In the genomic region with DNA sequence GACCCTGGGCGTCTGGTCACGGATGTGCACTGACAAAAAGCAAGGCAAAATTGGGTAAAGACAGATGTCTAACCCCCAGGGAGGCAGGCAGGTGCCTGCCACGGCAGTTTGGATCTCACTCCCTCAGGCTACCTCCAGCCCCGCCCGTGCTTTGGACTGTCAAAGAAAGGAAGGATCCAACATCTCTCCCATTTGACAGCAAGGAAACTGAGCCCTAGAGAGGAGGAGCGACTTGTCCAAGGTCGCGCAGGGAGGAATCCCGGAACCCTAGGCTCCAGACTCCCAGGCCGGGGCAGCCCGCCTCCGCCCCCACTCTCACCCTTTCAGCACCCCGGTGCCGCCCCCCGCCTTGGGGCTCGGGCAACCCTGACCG, we compare ENCODE assay signal across 8 cellular contexts. TPM values are rescaled to one million over a fixed set of nuclear protein-coding genes. Genes with fewer than 3 reads are reported as not detected.
DNase-seq lines count a peak whose midpoint lies in the region; ATAC-seq, FAIRE-seq and TF ChIP-seq lines count a peak whose summit lies in the region.

No MANE protein-coding gene starts in this region.

- FAIRE-seq in GM12878 (lab: Jason Lieb, UNC) (no peak), HepG2 (lab: Jason Lieb, UNC) (no peak)

- H3K9me3 ChIP-seq in SK-N-SH: no peaks in the 10 kb centered on the region
- no peaks in the 10 kb centered on the region for H3K9me3 ChIP-seq in GM12878 (replicated peaks; ENCODE audit: control insufficient read depth, insufficient read depth, low read length)
- no peaks in the 10 kb centered on the region for H3K9me3 ChIP-seq in HepG2 (ENCODE audit: low read length)
- no peaks in the 10 kb centered on the region for H3K9me3 ChIP-seq in tibial nerve

- H3K27ac ChIP-seq in SK-N-SH (ENCODE audit: low read depth in 2 of 2, low read length in 1 of 2) (peak overlapping the region; percentile 93 to 94), GM23338 (ENCODE audit: low read depth) (peak overlapping the region; percentile 90), GM12878 (ENCODE audit: control insufficient read depth, insufficient read depth) (peak overlapping the region; percentile 88), HepG2 (ENCODE audit: extremely low read length, insufficient read depth, low read length) (peak overlapping the region; percentile 100), tibial nerve (peak overlapping the region; percentile 92 to 95 (median 92))

- in situ Hi-C loops in GM12878 (cut with MboI): no loop called here
- in situ Hi-C loops in HepG2 (cut with HindIII; ENCODE audit: extremely low pct_ligation_motif_present, low pct_unique_long_range_greater_than_20kb): no loop called here

- TF ChIP-seq EP300 in SK-N-SH (IDR thresholded peaks at IDR 0.05; ENCODE audit: borderline replicate concordance in 1 of 2, low read depth in 1 of 2, low read length in 1 of 2) (no peak), GM12878 (IDR thresholded peaks at IDR 0.05; ENCODE audit: borderline replicate concordance in 1 of 2, control insufficient read depth in 1 of 2, low read depth in 2 of 2, low read length in 2 of 2) (no peak), HepG2 (IDR thresholded peaks at IDR 0.05; ENCODE audit: low read depth in 2 of 2, low read length in 2 of 2) (no peak), HepG2 (CRISPR knock-in tag; IDR thresholded peaks at IDR 0.05; ENCODE audit: borderline replicate concordance) (no peak), tibial nerve (IDR thresholded peaks at IDR 0.05) (no peak)

- peaks cover 17 to 19% of the 10 kb centered on the region in 2 experiments for H3K36me3 ChIP-seq in SK-N-SH (replicated peaks in 1 of 2; ENCODE audit: control insufficient read depth in 1 of 2, insufficient read depth in 2 of 2, low read length in 1 of 2)
- H3K36me3 ChIP-seq in GM23338 (ENCODE audit: insufficient read depth): no peaks in the 10 kb centered on the region
- H3K36me3 ChIP-seq in GM12878 (ENCODE audit: control insufficient read depth in 2 of 2, insufficient read depth in 2 of 2, low read length in 1 of 2): peaks cover 0 to 4% of the 10 kb centered on the region in 2 experiments; a peak in 1 of 4 replicates
- peaks cover 0 to 7% of the 10 kb centered on the region in 2 experiments; a peak in 1 of 5 replicates for H3K36me3 ChIP-seq in HepG2 (replicated peaks in 1 of 2; ENCODE audit: control insufficient read depth in 1 of 2, insufficient read depth in 2 of 2, low read length in 2 of 2)
- peaks cover 0 to 32% (median 0%) of the 10 kb centered on the region in 3 donors for H3K36me3 ChIP-seq in tibial nerve

- H4K20me1 ChIP-seq in SK-N-SH (ENCODE audit: insufficient read depth): no peaks in the 10 kb centered on the region
- no peaks in the 10 kb centered on the region for H4K20me1 ChIP-seq in GM23338 (replicated peaks; ENCODE audit: insufficient read depth)
- no peaks in the 10 kb centered on the region for H4K20me1 ChIP-seq in GM12878 (ENCODE audit: control insufficient read depth, insufficient read depth)
- no peaks in the 10 kb centered on the region for H4K20me1 ChIP-seq in HepG2 (ENCODE audit: insufficient read depth, low read length)

- peak overlapping the region; percentile 95 for H2AFZ ChIP-seq in SK-N-SH (ENCODE audit: low read depth)
- H2AFZ ChIP-seq in GM23338: peak overlapping the region; percentile 98
- H2AFZ ChIP-seq in GM12878 (ENCODE audit: control insufficient read depth, low read depth, low read length): peak overlapping the region; percentile 76
- peak overlapping the region; percentile 56 for H2AFZ ChIP-seq in HepG2 (ENCODE audit: low read length)

- no TSS peak for BruUV-seq in GM12878 (replicated peaks; lab: Mats Ljungman, UMichigan)
- TSS peak; percentile 72 for BruUV-seq in HepG2 (replicated peaks; lab: Mats Ljungman, UMichigan)

- 0% methylated on average over 8 of the region's 17 CpGs for WGBS in SK-N-SH (ENCODE audit: low lambda C conversion rate)
- WGBS in GM12878 (ENCODE audit: insufficient coverage, insufficient replicate concordance, low lambda C conversion rate, missing lambda C conversion rate): 2% methylated on average over 17 of the region's 17 CpGs
- 3% methylated on average over 5 of the region's 17 CpGs for WGBS in HepG2 (ENCODE audit: low lambda C conversion rate)
- 0 to 2% methylated on average over 7 to 9 of the region's 17 CpGs for WGBS in tibial nerve, 2 donors

- TF ChIP-seq POLR2A in GM12878 (IDR thresholded peaks at IDR 0.05; ENCODE audit: low read depth, low read length) (no peak), HepG2 (IDR thresholded peaks at IDR 0.05; ENCODE audit: insufficient read depth in 1 of 2, low read depth in 2 of 2, low read length in 2 of 2) (no peak), tibial nerve (IDR thresholded peaks at IDR 0.05) (no peak)

- RAD21 ChIA-PET in GM12878 (lab: Charles Lee; ENCODE audit: unreplicated experiment): interaction anchor here (1.7 kb wide), 1 partner anchor 63 kb away, joined by 4 read pairs; no protein-coding TSS in a partner anchor

- H3K36me3 Mint-ChIP-seq in GM23338 (ENCODE audit: low read depth): 0 out of 3 replicates have a peak, but pooled peaks cover 2% of the 10 kb centered on the region

- CTCF ChIA-PET in SK-N-SH (lab: Yijun Ruan, JAX) (no interaction called here), GM12878 (lab: Yijun Ruan, JAX) (interaction anchor here (0.8 to 1.5 kb wide), 2 partner anchors 78 to 87 kb away, joined by 3 to 5 read pairs; a partner anchor contains a TSS), HepG2 (lab: Yijun Ruan, JAX; ENCODE audit: low intra/inter-chr PET ratio, low total read pairs) (no interaction called here)

- H3K4me1 ChIP-seq in SK-N-SH (ENCODE audit: control insufficient read depth in 1 of 2, insufficient read depth in 2 of 2, low read depth in 1 of 2, low read length in 1 of 2) (peaks cover 6 to 9% of the 10 kb centered on the region in 2 experiments; a peak in 2 of 4 replicates), GM23338 (ENCODE audit: insufficient read depth) (peaks cover 15% of the 10 kb centered on the region), GM12878 (ENCODE audit: control insufficient read depth, insufficient read depth, low read length) (no peaks in the 10 kb centered on the region), HepG2 (ENCODE audit: insufficient read depth, low read length) (peaks cover 19% of the 10 kb centered on the region), tibial nerve (peaks cover 0 to 28% (median 8%) of the 10 kb centered on the region in 4 donors)

- H3K27me3 Mint-ChIP-seq in GM23338 (ENCODE audit: insufficient read depth, low read depth, poor library complexity): no peaks in the 10 kb centered on the region

- H3K4me1 Mint-ChIP-seq in GM23338: peaks cover 12% of the 10 kb centered on the region

- H3K4me2 ChIP-seq in SK-N-SH (peak overlapping the region; percentile 81), GM23338 (peak overlapping the region; percentile 89), GM12878 (ENCODE audit: control insufficient read depth, insufficient read depth) (peak overlapping the region; percentile 84), HepG2 (ENCODE audit: low read depth, low read length) (peak overlapping the region; percentile 86)

- peak overlapping the region; percentile 85 for H3K4me3 Mint-ChIP-seq in GM23338

- TF ChIP-seq CTCF in SK-N-SH (IDR thresholded peaks at IDR 0.05) (no peak), GM23338 (conservative IDR thresholded peaks at IDR 0.05; ENCODE audit: low read depth in 2 of 2) (no peak), GM12878 (IDR thresholded peaks at IDR 0.05 in 2 of 3, conservative IDR thresholded peaks at IDR 0.05 in 1 of 3; ENCODE audit: control insufficient read depth in 2 of 3, extremely low read depth in 1 of 3, insufficient read depth in 1 of 3, low read depth in 3 of 3, low read length in 3 of 3) (no peak), HepG2 (CRISPR knock-in tag; IDR thresholded peaks at IDR 0.05) (no peak), tibial nerve (IDR thresholded peaks at IDR 0.05) (no peak)

- DNase-seq in SK-N-SH (no peak), GM23338 (ENCODE audit: low spot score) (no peak), NAMALWA (ENCODE audit: low spot score) (peak; percentile 91), GM12878 (ENCODE audit: low read depth, low spot score) (no peak), HepG2 (ENCODE audit: low spot score) (no peak), tibial nerve (ENCODE audit: low spot score in 2 of 2) (no peak)
- DNase-seq in stimulated activated CD4-positive, alpha-beta T cell treated with anti-CD3 and anti-CD28 coated beads, Interleukin-15, amount 100 ng/mL, for 24 hours: no peak

- SMC1A ChIA-PET in GM12878 (lab: Charles Lee; ENCODE audit: uncharacterized antibody, unreplicated experiment): interaction anchor here (1.3 to 1.8 kb wide), 2 partner anchors 68 to 202 kb away, joined by 3 to 9 read pairs; a partner anchor contains a TSS

- no peak; the same call in 1 of the 3 replicates for ATAC-seq in SK-N-SH treated with all-trans-retinoic acid at 6 μM for 48 hours
- ATAC-seq in GM23338: no peak; the same call in 2 of the 3 replicates
- ATAC-seq in GM12878: peak; percentile 63
- peak; percentile 19 for ATAC-seq in HepG2

- POLR2A ChIA-PET in SK-N-SH (lab: Yijun Ruan, JAX) (no interaction called here), GM12878 (lab: Charles Lee) (interaction anchor here (1.0 to 2.6 kb wide), 3 partner anchors 71 to 170 kb away, joined by 3 to 8 read pairs (median 3); a partner anchor contains a TSS), HepG2 (lab: Yijun Ruan, JAX) (interaction anchor here (0.7 kb wide), 1 partner anchor 230 kb away, joined by 3 read pairs; no protein-coding TSS in a partner anchor)

- peak overlapping the region; percentile 89 for H3K27ac Mint-ChIP-seq in GM23338

- no peaks in the 10 kb centered on the region for H3K9me3 Mint-ChIP-seq in GM23338

- H3K79me2 ChIP-seq in SK-N-SH (ENCODE audit: insufficient read depth) (peaks cover 13% of the 10 kb centered on the region), GM23338 (replicated peaks; ENCODE audit: insufficient read depth) (no peaks in the 10 kb centered on the region), GM12878 (ENCODE audit: control insufficient read depth, insufficient read depth, low read length) (peaks cover 15% of the 10 kb centered on the region), HepG2 (ENCODE audit: insufficient read depth, low read length) (peaks cover 6% of the 10 kb centered on the region)

- H3K27me3 ChIP-seq in SK-N-SH (ENCODE audit: insufficient read depth) (no peaks in the 10 kb centered on the region), GM23338 (ENCODE audit: insufficient read depth) (no peaks in the 10 kb centered on the region), GM12878 (replicated peaks in 1 of 2; ENCODE audit: control insufficient read depth in 2 of 2, insufficient read depth in 2 of 2, low read length in 1 of 2) (no peaks in the 10 kb centered on the region), HepG2 (ENCODE audit: control insufficient read depth in 1 of 2, insufficient read depth in 2 of 2, low read length in 2 of 2) (no peaks in the 10 kb centered on the region; a peak in 1 of 5 replicates), tibial nerve (no peaks in the 10 kb centered on the region)

- intact Hi-C loops in GM12878 (cut with micrococcal nuclease; ENCODE audit: unreplicated experiment) (loop anchor here (2.0 kb wide), 1 partner anchor 70 kb away; no protein-coding TSS in a partner anchor), HepG2 (cut with micrococcal nuclease; ENCODE audit: unreplicated experiment) (loop anchor here (2.0 kb wide), 1 partner anchor 72 kb away; no protein-coding TSS in a partner anchor)

- TF ChIP-seq RAD21 in SK-N-SH (IDR thresholded peaks at IDR 0.05; ENCODE audit: low read length) (no peak), GM12878 (IDR thresholded peaks at IDR 0.05; ENCODE audit: insufficient read depth, low read depth, low read length) (no peak), HepG2 (CRISPR knock-in tag; IDR thresholded peaks at IDR 0.05) (no peak)

- H3K9ac ChIP-seq in SK-N-SH: peak overlapping the region; percentile 84
- peak overlapping the region; percentile 76 for H3K9ac ChIP-seq in GM12878 (ENCODE audit: control insufficient read depth, insufficient read depth, low read length)
- H3K9ac ChIP-seq in HepG2 (ENCODE audit: insufficient read depth, low read depth, low read length): peak overlapping the region; percentile 99

- H3K9me2 ChIP-seq in SK-N-SH (no peaks in the 10 kb centered on the region), GM23338 (ENCODE audit: insufficient read depth) (no peaks in the 10 kb centered on the region)

- H3F3A ChIP-seq in SK-N-SH (replicated peaks; ENCODE audit: insufficient read depth) (peaks cover 17% of the 10 kb centered on the region), GM23338 (replicated peaks; ENCODE audit: low read depth) (peaks cover 18% of the 10 kb centered on the region)

- H3K4me3 ChIP-seq in SK-N-SH (ENCODE audit: low read depth in 2 of 2, low read length in 1 of 2) (peak overlapping the region; percentile 82), GM23338 (peak overlapping the region; percentile 94), GM12878 (peak overlapping the region; percentile 86), HepG2 (replicated peaks in 1 of 3; ENCODE audit: insufficient read depth in 1 of 3, low read depth in 2 of 3, low read length in 3 of 3) (peak overlapping the region; percentile 94 to 99 (median 94)), tibial nerve (peak overlapping the region; percentile 66 to 96 (median 82))

RNA-seq across cellular contexts. Expression of a gene that starts 0.4 kb away (rescaled TPM):
- polyA plus RNA-seq in SK-N-SH (2012; rRNA removed) (10.0 and 11.0 TPM in 2 replicates), GM23338 (2016; fragmentation: Nextera tagmentation; extraction: Ambion mirVana) (8.0 and 8.8 TPM in 2 replicates), GM12878 (2011; rRNA removed) (14.1 and 18.8 TPM in 2 replicates), GM12878 (2014; fragmentation: Illumina TruSeq; extraction: Trizol) (7.8 and 8.8 TPM in 2 replicates), GM12878 (2014; fragmentation: Nextera tagmentation; extraction: Ambion mirVana) (1 to 10 TPM; 2.9 to 3.0 TPM), GM12878 (2014; rRNA removed) (9.5 and 11.0 TPM in 2 replicates), GM12878 (2016; fragmentation: Nextera tagmentation; extraction: Ambion mirVana) (1 to 10 TPM; 7.8 to 8.4 TPM), HepG2 (2011; rRNA removed) (12.3 and 12.7 TPM in 2 replicates)
- 8.2 and 8.7 TPM in 2 replicates for polyA plus RNA-seq in SK-N-SH (2012; cell fraction: cytosol; rRNA removed)
- polyA plus RNA-seq in SK-N-SH (2012; cell fraction: nucleus; rRNA removed): 35.5 and 48.6 TPM in 2 replicates
- 6.1 and 14.7 TPM in 2 replicates for total RNA-seq in GM23338 (2014; rRNA removed; shearing (Covaris generic))
- 50.3 and 56.8 TPM in 2 replicates for total RNA-seq in GM12878 (2013; cell fraction: nucleolus; rRNA removed)
- total RNA-seq in GM12878 (2014; rRNA removed) (8.5 and 9.8 TPM in 2 replicates), GM12878 (2014; rRNA removed; fragmentation: Illumina TruSeq; extraction: Trizol) (5.4 and 5.6 TPM in 2 replicates), GM12878 (2021) (9.2 and 9.6 TPM in 2 replicates), HepG2 (2016; rRNA removed; fragmentation: Illumina TruSeq; extraction: Trizol) (15.9 and 21.5 TPM in 2 replicates), tibial nerve (10 to 100 TPM; 23.5 to 44.4 (median 28.4) TPM)
- polyA plus RNA-seq in GM12878 (2011; ENCODE audit: low read depth): 4.3 TPM
- polyA plus RNA-seq in GM12878 (2011; cell fraction: cytosol; rRNA removed): 11.3 and 15.5 TPM in 2 replicates
- 67.6 and 70.4 TPM in 2 replicates for polyA plus RNA-seq in GM12878 (2011; cell fraction: nucleus; rRNA removed)
- 5.4 and 9.8 TPM in 2 replicates for polyA plus RNA-seq in GM12878 (2012)
- polyA minus RNA-seq in GM12878 (2011; rRNA and poly(A)+ RNA removed): 14.3 and 16.7 TPM in 2 replicates
- polyA minus RNA-seq in GM12878 (2011; cell fraction: cytosol; rRNA and poly(A)+ RNA removed): 5.9 and 8.7 TPM in 2 replicates
- 10.4 and 16.5 TPM in 2 replicates for polyA minus RNA-seq in GM12878 (2011; cell fraction: nucleus; rRNA and poly(A)+ RNA removed)
- 4.8 and 5.5 TPM in 2 replicates for total RNA-seq in HepG2 (2016; cell fraction: cytosol; rRNA removed; fragmentation: Illumina TruSeq; extraction: Trizol; ENCODE audit: low read depth)
- 16.2 and 20.8 TPM in 2 replicates for total RNA-seq in HepG2 (2016; cell fraction: insoluble cytoplasmic fraction; rRNA removed; fragmentation: Illumina TruSeq; extraction: Trizol)
- 9.3 and 10.8 TPM in 2 replicates for total RNA-seq in HepG2 (2016; cell fraction: membrane; rRNA removed; fragmentation: Illumina TruSeq; extraction: Trizol)
- total RNA-seq in HepG2 (2016; cell fraction: nucleus; rRNA removed; fragmentation: Illumina TruSeq; extraction: Trizol): 14.3 and 19.2 TPM in 2 replicates
- polyA plus RNA-seq in HepG2 (2011; cell fraction: cytosol; rRNA removed): 8.2 and 8.4 TPM in 2 replicates
- polyA plus RNA-seq in HepG2 (2011; cell fraction: nucleus; rRNA removed): 46.1 and 49.0 TPM in 2 replicates
- polyA plus RNA-seq in HepG2 (2012): 7.6 and 9.7 TPM in 2 replicates
- polyA plus RNA-seq in HepG2 (2016; cell fraction: cytosol; fragmentation: Illumina TruSeq; extraction: Trizol; ENCODE audit: low read depth): 1.4 and 2.1 TPM in 2 replicates
- 17.9 and 18.5 TPM in 2 replicates for polyA plus RNA-seq in HepG2 (2016; cell fraction: insoluble cytoplasmic fraction; fragmentation: Illumina TruSeq; extraction: Trizol; ENCODE audit: low read depth)
- 4.2 and 4.8 TPM in 2 replicates for polyA plus RNA-seq in HepG2 (2016; cell fraction: membrane; fragmentation: Illumina TruSeq; extraction: Trizol; ENCODE audit: low read depth)
- 24.4 and 27.4 TPM in 2 replicates for polyA plus RNA-seq in HepG2 (2016; cell fraction: nucleus; fragmentation: Illumina TruSeq; extraction: Trizol; ENCODE audit: insufficient read depth, low read depth)
- polyA minus RNA-seq in HepG2 (2011; rRNA and poly(A)+ RNA removed; ENCODE audit: low replicate concordance): 10.4 and 15.7 TPM in 2 replicates
- 5.7 and 8.4 TPM in 2 replicates for polyA minus RNA-seq in HepG2 (2011; cell fraction: cytosol; rRNA and poly(A)+ RNA removed)
- 12.0 and 16.7 TPM in 2 replicates for polyA minus RNA-seq in HepG2 (2011; cell fraction: nucleus; rRNA and poly(A)+ RNA removed)

Comparison
In these comparisons a context has a peak if more than half of its experiments do, and no peak if none do; other contexts are left out.
1. ATAC-seq: peak in GM12878 (single experiment) and HepG2 (single experiment); none in SK-N-SH treated with all-trans-retinoic acid at 6 μM for 48 hours (single experiment) and GM23338 (single experiment).
2. Peak in every context shown above with its lines, with median percentiles within 50 percentile points of each other: H2AFZ ChIP-seq, H3K27ac ChIP-seq, H3K4me2 ChIP-seq, H3K4me3 ChIP-seq and H3K9ac ChIP-seq.